15 cellular contexts compared by ENCODE assay signal in genomic region chr4:148030486-148030885, GRCh38.
DNase-seq lines count a peak whose midpoint lies in the region; ATAC-seq lines count a peak whose summit lies in the region.
"Had no signal": no experiment of that assay in that cellular context is flagged by ENCODE, and none has a peak within 500 bp of the region (broad histone marks: within the 10 kb centered on the region; RNA-seq: fewer than 3 reads in every experiment).

No MANE protein-coding gene starts in this region.

- ATAC-seq in Right ventricle myocardium inferior (peak; percentile 46), GM18909 (IDR thresholded peaks at IDR 0.05; ENCODE audit: poor library complexity, unreplicated experiment) (no peak)
- ATAC-seq: left colon, T-cell had no signal

- H3K4me3 ChIP-seq in skeletal muscle cell (ENCODE audit: low read depth, low read length), result no peak overlapping the region

- DNase-seq in Right ventricle myocardium inferior (ENCODE audit: missing footprints) (no peak), cardiac septum (ENCODE audit: low spot score) (no peak), OCI-M1 (lab: John Stamatoyannopoulos, UW) (peak; percentile 89), fibroblast of gingiva (ENCODE audit: low read depth) (peak; percentile 68), skeletal muscle cell (ENCODE audit: low read depth) (peak; percentile 59), pons (ENCODE audit: low spot score) (no peak), hypothalamus (lab: John Stamatoyannopoulos, UW) (no peak)
- DNase-seq: ACHN; activated CD4-positive, alpha-beta T cell treated with anti-CD3 and anti-CD28 coated beads, Interleukin-2, amount 10 ng/mL, durations not matched to agents 24 days and 14 days; HFFc6; left colon; NCI-H1694 treated with DMSO at 0.1 percent for 48 hours; stimulated activated CD4-positive, alpha-beta T cell treated with anti-CD3 and anti-CD28 coated beads, Interleukin-1b, Interleukin-23, amount 100 ng/mL, for 48 hours; T-cell had no signal

- intact Hi-C loops in Right ventricle myocardium inferior (cut with DNase I) (no loop called here), cardiac septum (cut with DNase I) (no loop called here)

Comparison
In these comparisons a context has a peak if more than half of its experiments do, and no peak if none do; other contexts are left out.
1. DNase-seq: peak in OCI-M1 (single experiment), fibroblast of gingiva (single experiment) and skeletal muscle cell (single experiment); none in Right ventricle myocardium inferior (single experiment), cardiac septum (single experiment), pons (single experiment) and hypothalamus (0 of 51).